In the genomic region with DNA sequence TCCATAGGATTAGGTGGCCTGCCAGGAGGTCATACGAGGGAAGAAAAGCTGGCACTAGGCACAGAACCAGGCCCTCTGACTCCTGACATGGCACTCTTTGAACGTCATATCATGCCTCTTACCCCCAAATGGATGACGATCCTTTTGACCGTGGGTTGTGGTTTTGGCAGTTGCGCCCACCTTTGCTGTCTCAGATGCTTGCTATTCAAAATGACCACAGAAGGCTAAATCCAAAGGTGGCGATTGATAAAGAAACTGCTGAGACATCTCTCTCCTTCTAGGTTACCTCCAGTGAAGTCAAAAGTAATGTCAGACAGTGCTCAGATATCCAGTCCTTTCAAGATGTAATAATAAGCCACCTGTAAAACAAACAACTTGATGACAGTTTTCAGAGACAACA, we compare ENCODE assay signal across 12 cellular contexts.
DNase-seq lines count a peak whose midpoint lies in the region; ATAC-seq and TF ChIP-seq lines count a peak whose summit lies in the region.
"Had no signal": no experiment of that assay in that cellular context is flagged by ENCODE, and none has a peak within 500 bp of the region (broad histone marks: within the 10 kb centered on the region; RNA-seq: fewer than 3 reads in every experiment).

No MANE protein-coding gene starts in this region.

- 88 to 94% methylated on average over 6 of the region's 6 CpGs for WGBS in lower leg skin, 2 donors

- DNase-seq in activated CD4-positive, CD25-positive, alpha-beta regulatory T cell (lab: John Stamatoyannopoulos, UW) = no peak
- DNase-seq in glomerular visceral epithelial cell (ENCODE audit: extremely low spot score) (peak; percentile 52), GM19240 (ENCODE audit: insufficient read length, low spot score) (no peak), lower leg skin (ENCODE audit: low spot score in 2 of 2) (no peak), NCI-H1105 treated with DMSO at 0.1 percent for 48 hours (lab: John Stamatoyannopoulos, UW) (no peak)
- DNase-seq: KBM-7, NCI-H2029 treated with DMSO at 0.1 percent for 48 hours, SK-N-SH had no signal

- intact Hi-C loops in lower leg skin (cut with DNase I; ENCODE audit: low total_unique reads) = no loop called here

- TF ChIP-seq CTCF in lower leg skin (IDR thresholded peaks at IDR 0.05) = no peak

- no peak overlapping the region for H3K4me3 ChIP-seq in lower leg skin (ENCODE audit: low read depth, poor library complexity, severe bottlenecking)
- H3K4me3 ChIP-seq: thoracic aorta had no signal

- peak; percentile 15 to 21 for ATAC-seq in activated CD4-positive, CD25-positive, alpha-beta regulatory T cell treated with anti-CD3 and anti-CD28 coated beads, Interleukin-2, amount 50 U/mL, for 24 hours
- ATAC-seq in GM19395 (IDR thresholded peaks at IDR 0.05; ENCODE audit: unreplicated experiment) = peak; percentile 27
- ATAC-seq in HG03378 (IDR thresholded peaks at IDR 0.05; ENCODE audit: unreplicated experiment) = peak; percentile 30

- TF ChIP-seq POLR2A in lower leg skin (IDR thresholded peaks at IDR 0.05) = no peak
